Comparison of ENCODE assay signal across 1 cellular context in the genomic region with DNA sequence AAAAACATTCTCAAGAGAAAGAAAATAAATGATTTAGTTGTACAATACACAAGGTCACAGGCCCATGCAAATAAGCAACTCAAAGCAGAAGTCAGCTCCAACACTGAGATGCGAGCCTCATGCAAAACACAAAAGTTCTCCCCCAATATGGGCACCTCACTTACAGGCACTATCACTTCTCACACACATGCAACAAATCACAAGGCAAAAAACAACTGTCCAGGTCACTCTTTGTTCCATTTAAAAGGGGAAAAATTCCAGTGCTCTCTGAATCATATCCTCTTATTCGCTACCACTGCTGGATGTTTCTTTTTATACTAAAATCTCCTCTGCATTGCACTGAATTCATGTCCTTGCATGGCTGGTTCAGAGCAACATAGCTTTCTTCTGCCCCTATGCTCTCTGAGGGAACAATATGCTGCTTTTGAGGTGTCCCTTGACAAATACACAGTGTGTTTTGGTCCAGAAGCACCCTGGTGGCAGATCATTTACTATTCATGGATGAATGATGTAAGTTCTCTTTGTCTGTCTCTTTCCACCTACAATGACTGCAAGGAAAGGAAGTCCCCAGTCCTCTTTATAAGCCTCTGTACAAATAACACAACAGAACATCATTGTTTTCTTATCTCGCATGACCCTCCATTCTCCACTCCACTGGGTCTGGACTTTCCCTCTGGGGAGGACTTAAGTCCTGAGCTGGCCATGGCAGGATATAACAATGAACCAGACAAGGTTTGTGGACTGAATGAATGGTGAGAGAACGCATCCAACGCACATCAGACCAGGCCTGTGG.
A peak's percentile ranks its signal among the peaks of the same experiment; 100 is the strongest.
TF ChIP-seq lines count a peak whose summit lies in the region.

No MANE protein-coding gene starts in this region.

TF ChIP-seq in GM12878, 131 proteins besides CTCF, POLR2A, EP300 and RAD21 (continued from another document):
- TF ChIP-seq HSF1 (IDR thresholded peaks at IDR 0.05; ENCODE audit: low read depth, low read length): no peak
- no peak for TF ChIP-seq ZNF622 (IDR thresholded peaks at IDR 0.05)
- no peak for TF ChIP-seq NRF1 (conservative IDR thresholded peaks at IDR 0.05; ENCODE audit: low read depth, low read length)
- peak; percentile 12 to 21; a peak in 1 of 4 replicates for TF ChIP-seq SRF (IDR thresholded peaks at IDR 0.05; ENCODE audit: low read depth in 2 of 2, low read length in 2 of 2)
- TF ChIP-seq E2F8 (IDR thresholded peaks at IDR 0.05; ENCODE audit: low read depth, partially characterized antibody): no peak
- no peak for TF ChIP-seq RCOR1 (conservative IDR thresholded peaks at IDR 0.05; ENCODE audit: low read depth, low read length)
- no peak for TF ChIP-seq ETV6 (conservative IDR thresholded peaks at IDR 0.05 in 1 of 2, IDR thresholded peaks at IDR 0.05 in 1 of 2; ENCODE audit: borderline replicate concordance in 1 of 2, low read depth in 1 of 2)
- TF ChIP-seq HDAC2 (IDR thresholded peaks at IDR 0.05): no peak
- no peak for TF ChIP-seq ZNF274 (IDR thresholded peaks at IDR 0.05; ENCODE audit: insufficient read depth, insufficient read length)
- peak; percentile 44; the same call in 1 of the 2 replicates for TF ChIP-seq EED (IDR thresholded peaks at IDR 0.05; ENCODE audit: low read depth)
- TF ChIP-seq NFYA (IDR thresholded peaks at IDR 0.05; ENCODE audit: borderline replicate concordance, low read depth, low read length): no peak
- TF ChIP-seq ZNF24 (IDR thresholded peaks at IDR 0.05): no peak
- peak; percentile 12; the same call in 1 of the 2 replicates for TF ChIP-seq BCL11A (IDR thresholded peaks at IDR 0.05; ENCODE audit: low read depth, low read length)
- no peak for TF ChIP-seq MTA2 (IDR thresholded peaks at IDR 0.05; ENCODE audit: low read depth)
- TF ChIP-seq ZBTB11 (CRISPR knock-in tag; IDR thresholded peaks at IDR 0.05): no peak
- no peak for TF ChIP-seq SP1 (IDR thresholded peaks at IDR 0.05; ENCODE audit: low read depth, low read length)
- peak; percentile 77; the same call in 1 of the 2 replicates for TF ChIP-seq NFIC (IDR thresholded peaks at IDR 0.05; ENCODE audit: low read depth, low read length)
- TF ChIP-seq, protein P1, sequence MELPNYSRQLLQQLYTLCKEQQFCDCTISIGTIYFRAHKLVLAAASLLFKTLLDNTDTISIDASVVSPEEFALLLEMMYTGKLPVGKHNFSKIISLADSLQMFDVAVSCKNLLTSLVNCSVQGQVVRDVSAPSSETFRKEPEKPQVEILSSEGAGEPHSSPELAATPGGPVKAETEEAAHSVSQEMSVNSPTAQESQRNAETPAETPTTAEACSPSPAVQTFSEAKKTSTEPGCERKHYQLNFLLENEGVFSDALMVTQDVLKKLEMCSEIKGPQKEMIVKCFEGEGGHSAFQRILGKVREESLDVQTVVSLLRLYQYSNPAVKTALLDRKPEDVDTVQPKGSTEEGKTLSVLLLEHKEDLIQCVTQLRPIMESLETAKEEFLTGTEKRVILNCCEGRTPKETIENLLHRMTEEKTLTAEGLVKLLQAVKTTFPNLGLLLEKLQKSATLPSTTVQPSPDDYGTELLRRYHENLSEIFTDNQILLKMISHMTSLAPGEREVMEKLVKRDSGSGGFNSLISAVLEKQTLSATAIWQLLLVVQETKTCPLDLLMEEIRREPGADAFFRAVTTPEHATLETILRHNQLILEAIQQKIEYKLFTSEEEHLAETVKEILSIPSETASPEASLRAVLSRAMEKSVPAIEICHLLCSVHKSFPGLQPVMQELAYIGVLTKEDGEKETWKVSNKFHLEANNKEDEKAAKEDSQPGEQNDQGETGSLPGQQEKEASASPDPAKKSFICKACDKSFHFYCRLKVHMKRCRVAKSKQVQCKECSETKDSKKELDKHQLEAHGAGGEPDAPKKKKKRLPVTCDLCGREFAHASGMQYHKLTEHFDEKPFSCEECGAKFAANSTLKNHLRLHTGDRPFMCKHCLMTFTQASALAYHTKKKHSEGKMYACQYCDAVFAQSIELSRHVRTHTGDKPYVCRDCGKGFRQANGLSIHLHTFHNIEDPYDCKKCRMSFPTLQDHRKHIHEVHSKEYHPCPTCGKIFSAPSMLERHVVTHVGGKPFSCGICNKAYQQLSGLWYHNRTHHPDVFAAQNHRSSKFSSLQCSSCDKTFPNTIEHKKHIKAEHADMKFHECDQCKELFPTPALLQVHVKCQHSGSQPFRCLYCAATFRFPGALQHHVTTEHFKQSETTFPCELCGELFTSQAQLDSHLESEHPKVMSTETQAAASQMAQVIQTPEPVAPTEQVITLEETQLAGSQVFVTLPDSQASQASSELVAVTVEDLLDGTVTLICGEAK (IDR thresholded peaks at IDR 0.05; ENCODE audit: borderline replicate concordance): no peak
- no peak; the same call in 1 of the 2 replicates for TF ChIP-seq DPF2 (IDR thresholded peaks at IDR 0.05)
- no peak for TF ChIP-seq BRCA1 (IDR thresholded peaks at IDR 0.05; ENCODE audit: low read depth, low read length)
